In the genomic region with DNA sequence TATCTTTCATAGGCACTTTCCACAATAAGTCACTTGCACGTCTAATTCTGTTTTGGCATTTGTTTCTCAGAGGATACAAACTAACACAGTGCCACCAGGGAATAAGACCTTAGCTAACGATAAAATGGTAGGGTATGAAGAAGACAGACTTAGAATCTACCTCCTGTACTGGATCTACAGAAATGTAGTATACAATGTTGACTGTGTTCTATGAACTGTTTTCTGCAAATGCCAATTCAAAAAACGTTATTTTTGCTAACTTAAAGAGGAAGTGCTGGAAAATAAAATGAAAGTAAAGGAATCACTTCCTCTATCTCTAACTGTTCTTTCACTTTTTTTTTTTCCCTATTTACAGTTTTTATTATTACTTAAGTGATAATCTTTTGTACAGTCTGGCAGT, we compare ENCODE assay signal across 13 cellular contexts. TPM values are rescaled to one million over a fixed set of nuclear protein-coding genes. Genes with fewer than 3 reads are reported as not detected.
DNase-seq lines count a peak whose midpoint lies in the region; ATAC-seq, FAIRE-seq and TF ChIP-seq lines count a peak whose summit lies in the region.
"Had no signal": no experiment of that assay in that cellular context is flagged by ENCODE, and none has a peak within 500 bp of the region (broad histone marks: within the 10 kb centered on the region; RNA-seq: fewer than 3 reads in every experiment).

No MANE protein-coding gene starts in this region.

- no peak for TF ChIP-seq CTCF in liver (IDR thresholded peaks at IDR 0.05; ENCODE audit: low read depth, low read length, missing input control)
- no peak for TF ChIP-seq CTCF in HepG2 (CRISPR knock-in tag; IDR thresholded peaks at IDR 0.05)
- no peak for TF ChIP-seq CTCF in NB4 (IDR thresholded peaks at IDR 0.05; ENCODE audit: low read depth, low read length)

- peaks cover 42% of the 10 kb centered on the region for H3K4me1 Mint-ChIP-seq in central memory CD8-positive, alpha-beta T cell

- H3K9ac ChIP-seq in liver (ENCODE audit: low read depth in 1 of 2, low read length in 2 of 2) (no peak overlapping the region), HepG2 (ENCODE audit: insufficient read depth, low read depth, low read length) (no peak overlapping the region)

- H3K79me2 ChIP-seq in HepG2 (ENCODE audit: insufficient read depth, low read length): no peaks in the 10 kb centered on the region

- no peaks in the 10 kb centered on the region for H3K27me3 Mint-ChIP-seq in central memory CD8-positive, alpha-beta T cell

- POLR2A ChIA-PET in HepG2 (lab: Yijun Ruan, JAX): no interaction called here

- in situ Hi-C loops in HepG2 (cut with HindIII; ENCODE audit: extremely low pct_ligation_motif_present, low pct_unique_long_range_greater_than_20kb): loop anchor here (25.0 kb wide), 1 partner anchor 89 kb away; no protein-coding TSS in a partner anchor

- CTCF ChIA-PET in HepG2 (lab: Yijun Ruan, JAX; ENCODE audit: low intra/inter-chr PET ratio, low total read pairs): no interaction called here

- no peak overlapping the region for H3K4me3 ChIP-seq in liver (ENCODE audit: low read depth in 1 of 3, low read length in 3 of 3)
- H3K4me3 ChIP-seq in HepG2 (replicated peaks in 1 of 3; ENCODE audit: insufficient read depth in 1 of 3, low read depth in 2 of 3, low read length in 3 of 3): no peak overlapping the region
- H3K4me3 ChIP-seq in NB4 (ENCODE audit: low read depth, low read length): peak overlapping the region; percentile 47
- H3K4me3 ChIP-seq in right cardiac atrium (ENCODE audit: low read length): no peak overlapping the region
- H3K4me3 ChIP-seq: ascending aorta had no signal

- peak overlapping the region; percentile 0 for H3K27ac Mint-ChIP-seq in central memory CD8-positive, alpha-beta T cell (ENCODE audit: low read depth)

- FAIRE-seq in HepG2 (lab: Jason Lieb, UNC): no peak
- FAIRE-seq: small intestine had no signal

- no peaks in the 10 kb centered on the region for H4K20me1 ChIP-seq in HepG2 (ENCODE audit: insufficient read depth, low read length)

- H3K36me3 Mint-ChIP-seq in central memory CD8-positive, alpha-beta T cell (ENCODE audit: insufficient read depth): peaks cover 2% of the 10 kb centered on the region

- peak overlapping the region; percentile 39 to 60 for H3K27ac ChIP-seq in liver (ENCODE audit: low read depth in 1 of 2, low read length in 2 of 2)
- H3K27ac ChIP-seq in HepG2 (ENCODE audit: extremely low read length, insufficient read depth, low read length): no peak overlapping the region
- no peak overlapping the region for H3K27ac ChIP-seq in right cardiac atrium (ENCODE audit: low read length)
- H3K27ac ChIP-seq: ascending aorta had no signal

- no peak overlapping the region for H3K4me2 ChIP-seq in HepG2 (ENCODE audit: low read depth, low read length)

- ATAC-seq in HepG2: no peak
- no peak for ATAC-seq in central memory CD8-positive, alpha-beta T cell (replicated peaks; ENCODE audit: extremely low read depth, poor library complexity, severe bottlenecking)
- no peak for ATAC-seq in right cardiac atrium
- no peak for ATAC-seq in GM18861 (IDR thresholded peaks at IDR 0.05; ENCODE audit: unreplicated experiment)

- 55% methylated on average over 3 of the region's 3 CpGs for WGBS in liver
- 86% methylated on average over 3 of the region's 3 CpGs for WGBS in HepG2 (ENCODE audit: low lambda C conversion rate)
- 26% methylated on average over 3 of the region's 3 CpGs for WGBS in right cardiac atrium

- H3K36me3 ChIP-seq in liver (ENCODE audit: control insufficient read depth in 4 of 4, insufficient read depth in 3 of 4, low read depth in 1 of 4, low read length in 3 of 4) (no peaks in the 10 kb centered on the region), HepG2 (replicated peaks in 1 of 2; ENCODE audit: control insufficient read depth in 1 of 2, insufficient read depth in 2 of 2, low read length in 2 of 2) (no peaks in the 10 kb centered on the region; a peak in 1 of 5 replicates)
- H3K36me3 ChIP-seq: ascending aorta had no signal

- no peaks in the 10 kb centered on the region for H3K9me3 ChIP-seq in liver (ENCODE audit: control insufficient read depth in 4 of 4, low read length in 3 of 4)
- no peaks in the 10 kb centered on the region for H3K9me3 ChIP-seq in HepG2 (ENCODE audit: low read length)
- H3K9me3 ChIP-seq in right cardiac atrium (ENCODE audit: control insufficient read depth, low read length): no peaks in the 10 kb centered on the region
- H3K9me3 ChIP-seq: ascending aorta had no signal

- no peak for TF ChIP-seq EP300 in HepG2 (IDR thresholded peaks at IDR 0.05; ENCODE audit: low read depth in 2 of 2, low read length in 2 of 2)
- TF ChIP-seq EP300 in HepG2 (CRISPR knock-in tag; IDR thresholded peaks at IDR 0.05; ENCODE audit: borderline replicate concordance): no peak

- H3K4me1 ChIP-seq in liver (ENCODE audit: control insufficient read depth in 4 of 4, insufficient read depth in 4 of 4, low read length in 3 of 4) (peaks cover 2 to 11% (median 7%) of the 10 kb centered on the region in 4 donors), HepG2 (ENCODE audit: insufficient read depth, low read length) (peaks cover 11% of the 10 kb centered on the region), right cardiac atrium (ENCODE audit: control insufficient read depth, insufficient read depth, low read length) (no peaks in the 10 kb centered on the region)
- H3K4me1 ChIP-seq: ascending aorta had no signal

- no peak overlapping the region for H2AFZ ChIP-seq in HepG2 (ENCODE audit: low read length)

- no peak for TF ChIP-seq RAD21 in liver (IDR thresholded peaks at IDR 0.05)
- no peak for TF ChIP-seq RAD21 in HepG2 (CRISPR knock-in tag; IDR thresholded peaks at IDR 0.05)

- H3K4me3 Mint-ChIP-seq in central memory CD8-positive, alpha-beta T cell: no peak overlapping the region

- DNase-seq in HepG2 (ENCODE audit: low spot score) (no peak), NB4 (ENCODE audit: low read depth) (peak; percentile 59), mucosa of gallbladder (ENCODE audit: low spot score) (no peak), right cardiac atrium (no peak), NCI-H69 (lab: John Stamatoyannopoulos, UW) (no peak)
- DNase-seq in central memory CD8-positive, alpha-beta T cell (ENCODE audit: low spot score in 2 of 2): no peak
- DNase-seq: hypothalamus, NCI-H2081 treated with DMSO at 0.1 percent for 48 hours, small intestine had no signal

- BruUV-seq in HepG2 (replicated peaks; lab: Mats Ljungman, UMichigan): no TSS peak

- intact Hi-C loops in HepG2 (cut with micrococcal nuclease; ENCODE audit: unreplicated experiment): no loop called here
- intact Hi-C loops in right cardiac atrium (cut with DNase I): no loop called here

- TF ChIP-seq POLR2A in HepG2 (IDR thresholded peaks at IDR 0.05; ENCODE audit: insufficient read depth in 1 of 2, low read depth in 2 of 2, low read length in 2 of 2) (no peak), NB4 (IDR thresholded peaks at IDR 0.05; ENCODE audit: extremely low read depth, insufficient read length) (no peak)

- no peaks in the 10 kb centered on the region for H3K27me3 ChIP-seq in liver (ENCODE audit: control insufficient read depth in 4 of 4, insufficient read depth in 4 of 4, low read length in 3 of 4)
- no peaks in the 10 kb centered on the region for H3K27me3 ChIP-seq in HepG2 (ENCODE audit: control insufficient read depth in 1 of 2, insufficient read depth in 2 of 2, low read length in 2 of 2)
- H3K27me3 ChIP-seq in right cardiac atrium (ENCODE audit: control insufficient read depth, insufficient read depth): no peaks in the 10 kb centered on the region
- H3K27me3 ChIP-seq: ascending aorta had no signal

- no peaks in the 10 kb centered on the region for H3K9me3 Mint-ChIP-seq in central memory CD8-positive, alpha-beta T cell

TF ChIP-seq in liver, 16 proteins besides CTCF, POLR2A, EP300 and RAD21 (continues in another document):
- TF ChIP-seq GABPA (IDR thresholded peaks at IDR 0.05 in 1 of 2, conservative IDR thresholded peaks at IDR 0.05 in 1 of 2) (no peak), EGR1 (IDR thresholded peaks at IDR 0.05; ENCODE audit: low read depth in 2 of 2) (no peak), JUND (IDR thresholded peaks at IDR 0.05) (no peak), FOXA1 (IDR thresholded peaks at IDR 0.05) (no peak)

RNA-seq across cellular contexts. Expression of a gene that starts 17.8 kb away (rescaled TPM):
- total RNA-seq in liver (10 to 100 TPM; 31.7 to 43.1 TPM), HepG2 (2016; rRNA removed; fragmentation: Illumina TruSeq; extraction: Trizol) (19.6 and 26.5 TPM in 2 replicates), mucosa of gallbladder (7.5 TPM), right cardiac atrium (10 to 100 TPM in 1 of 4 donors, 1 to 10 TPM in 3; 8.3 to 18.6 (median 9.4) TPM)
- polyA plus RNA-seq in liver (10 to 100 TPM; 11.3 to 11.7 TPM), HepG2 (2011; rRNA removed) (12.8 and 14.1 TPM in 2 replicates), right cardiac atrium (4.9 TPM)
- total RNA-seq in HepG2 (2016; cell fraction: cytosol; rRNA removed; fragmentation: Illumina TruSeq; extraction: Trizol; ENCODE audit: low read depth): 9.1 and 9.7 TPM in 2 replicates
- total RNA-seq in HepG2 (2016; cell fraction: insoluble cytoplasmic fraction; rRNA removed; fragmentation: Illumina TruSeq; extraction: Trizol): 18.7 and 26.8 TPM in 2 replicates
- 10.7 and 12.0 TPM in 2 replicates for total RNA-seq in HepG2 (2016; cell fraction: membrane; rRNA removed; fragmentation: Illumina TruSeq; extraction: Trizol)
- total RNA-seq in HepG2 (2016; cell fraction: nucleus; rRNA removed; fragmentation: Illumina TruSeq; extraction: Trizol): 59.3 and 61.3 TPM in 2 replicates
- 5.2 and 7.0 TPM in 2 replicates for polyA plus RNA-seq in HepG2 (2011; cell fraction: cytosol; rRNA removed)
- 12.5 and 13.7 TPM in 2 replicates for polyA plus RNA-seq in HepG2 (2011; cell fraction: nucleus; rRNA removed)
- 13.9 and 22.3 TPM in 2 replicates for polyA plus RNA-seq in HepG2 (2012)
- 0.80 and 0.88 TPM in 2 replicates for polyA plus RNA-seq in HepG2 (2016; cell fraction: cytosol; fragmentation: Illumina TruSeq; extraction: Trizol; ENCODE audit: low read depth)
- 12.6 and 13.1 TPM in 2 replicates for polyA plus RNA-seq in HepG2 (2016; cell fraction: insoluble cytoplasmic fraction; fragmentation: Illumina TruSeq; extraction: Trizol; ENCODE audit: low read depth)
- 2.2 and 2.7 TPM in 2 replicates for polyA plus RNA-seq in HepG2 (2016; cell fraction: membrane; fragmentation: Illumina TruSeq; extraction: Trizol; ENCODE audit: low read depth)
- 26.0 and 26.6 TPM in 2 replicates for polyA plus RNA-seq in HepG2 (2016; cell fraction: nucleus; fragmentation: Illumina TruSeq; extraction: Trizol; ENCODE audit: insufficient read depth, low read depth)
- 27.0 and 31.4 TPM in 2 replicates for polyA minus RNA-seq in HepG2 (2011; rRNA and poly(A)+ RNA removed; ENCODE audit: low replicate concordance)
- 29.8 and 43.1 TPM in 2 replicates for polyA minus RNA-seq in HepG2 (2011; cell fraction: cytosol; rRNA and poly(A)+ RNA removed)
- polyA minus RNA-seq in HepG2 (2011; cell fraction: nucleus; rRNA and poly(A)+ RNA removed): 106 and 119 TPM in 2 replicates
- total RNA-seq: HT1080 had no signal

Comparison
In these comparisons a context has a peak if more than half of its experiments do, and no peak if none do; other contexts are left out.
1. H3K27ac ChIP-seq: peak in liver (2 of 2); none in HepG2 (single experiment) and right cardiac atrium (single experiment).